ENCODE assay signal across 18 cellular contexts in genomic region chr4:137300776-137301175, GRCh38.
A peak's percentile ranks its signal among the peaks of the same experiment; 100 is the strongest.
DNase-seq lines count a peak whose midpoint lies in the region; ATAC-seq and TF ChIP-seq lines count a peak whose summit lies in the region.
"Had no signal": no experiment of that assay in that cellular context is flagged by ENCODE, and none has a peak within 500 bp of the region (broad histone marks: within the 10 kb centered on the region; RNA-seq: fewer than 3 reads in every experiment).

No MANE protein-coding gene starts in this region.

- H3K4me1 ChIP-seq in SK-N-SH (ENCODE audit: control insufficient read depth in 1 of 2, insufficient read depth in 2 of 2, low read depth in 1 of 2, low read length in 1 of 2) (no peaks in the 10 kb centered on the region), right cardiac atrium (ENCODE audit: control insufficient read depth, insufficient read depth, low read length) (no peaks in the 10 kb centered on the region), prostate gland (replicated peaks) (no peaks in the 10 kb centered on the region)

- POLR2A ChIA-PET in SK-N-SH (lab: Yijun Ruan, JAX) = no interaction called here
- POLR2A ChIA-PET in naive thymus-derived CD8-positive, alpha-beta T cell (lab: Charles Lee) = no interaction called here

- no peaks in the 10 kb centered on the region for H3K9me3 ChIP-seq in SK-N-SH
- H3K9me3 ChIP-seq in right cardiac atrium (ENCODE audit: control insufficient read depth, low read length) = no peaks in the 10 kb centered on the region
- H3K9me3 ChIP-seq in prostate gland = no peaks in the 10 kb centered on the region
- H3K9me3 ChIP-seq: HAP-1 had no signal

- H3K27me3 Mint-ChIP-seq in naive thymus-derived CD8-positive, alpha-beta T cell = no peaks in the 10 kb centered on the region
- H3K27me3 Mint-ChIP-seq in activated T-cell treated with anti-CD3 and anti-CD28 coated beads, Interleukin-2, amount 50 U/mL, for 24 hours = no peaks in the 10 kb centered on the region
- H3K27me3 Mint-ChIP-seq: IgD-negative memory B cell had no signal

- no peak for TF ChIP-seq POLR2A in prostate gland (IDR thresholded peaks at IDR 0.05)

- no peaks in the 10 kb centered on the region for H3K9me2 ChIP-seq in SK-N-SH

- no peaks in the 10 kb centered on the region for H3K4me1 Mint-ChIP-seq in naive thymus-derived CD8-positive, alpha-beta T cell
- H3K4me1 Mint-ChIP-seq in activated T-cell treated with anti-CD3 and anti-CD28 coated beads, Interleukin-2, amount 50 U/mL, for 24 hours (ENCODE audit: low read depth) = no peaks in the 10 kb centered on the region
- H3K4me1 Mint-ChIP-seq: IgD-negative memory B cell had no signal

- peaks cover 10% of the 10 kb centered on the region for H3F3A ChIP-seq in SK-N-SH (replicated peaks; ENCODE audit: insufficient read depth)

- peak overlapping the region; percentile 3; the same call in 1 of the 2 replicates for H2AFZ ChIP-seq in SK-N-SH (ENCODE audit: low read depth)

- no peak for TF ChIP-seq CTCF in SK-N-SH (IDR thresholded peaks at IDR 0.05)
- TF ChIP-seq CTCF in astrocyte of the spinal cord (IDR thresholded peaks at IDR 0.05; ENCODE audit: low read depth, low read length) = no peak
- no peak for TF ChIP-seq CTCF in fibroblast of the aortic adventitia (IDR thresholded peaks at IDR 0.05; ENCODE audit: insufficient read depth, low read length)
- TF ChIP-seq CTCF in prostate gland (IDR thresholded peaks at IDR 0.05) = no peak

- no peaks in the 10 kb centered on the region for H4K20me1 ChIP-seq in SK-N-SH (ENCODE audit: insufficient read depth)

- in situ Hi-C loops in astrocyte of the spinal cord (cut with HindIII; ENCODE audit: low sequenced_read_pairs) = no loop called here

- H3K27me3 ChIP-seq in SK-N-SH (ENCODE audit: insufficient read depth) (no peaks in the 10 kb centered on the region), right cardiac atrium (ENCODE audit: control insufficient read depth, insufficient read depth) (no peaks in the 10 kb centered on the region), prostate gland (replicated peaks; ENCODE audit: insufficient read depth) (no peaks in the 10 kb centered on the region)

- DNase-seq in SK-N-SH (no peak), astrocyte of the spinal cord (ENCODE audit: low read depth, low spot score) (peak; percentile 57), fibroblast of the aortic adventitia (ENCODE audit: low read depth) (peak; percentile 46), right cardiac atrium (no peak), prostate gland (ENCODE audit: low spot score) (no peak)
- DNase-seq in naive thymus-derived CD8-positive, alpha-beta T cell = no peak
- no peak for DNase-seq in activated T-cell treated with anti-CD3 and anti-CD28 coated beads, Interleukin-2, amount 50 U/mL, for 24 hours
- DNase-seq: 8988T, C1 segment of cervical spinal cord, COR-L47, NCI-H146, NCI-H2081 treated with DMSO at 0.1 percent for 48 hours, NCI-H345, NCI-H748 treated with DMSO at 0.1 percent for 48 hours had no signal

- H3K79me2 ChIP-seq in SK-N-SH (ENCODE audit: insufficient read depth) = no peaks in the 10 kb centered on the region

- TF ChIP-seq EP300 in SK-N-SH (IDR thresholded peaks at IDR 0.05; ENCODE audit: borderline replicate concordance in 1 of 2, low read depth in 1 of 2, low read length in 1 of 2) = no peak

- H3K36me3 Mint-ChIP-seq in naive thymus-derived CD8-positive, alpha-beta T cell = no peaks in the 10 kb centered on the region
- no peaks in the 10 kb centered on the region for H3K36me3 Mint-ChIP-seq in activated T-cell treated with anti-CD3 and anti-CD28 coated beads, Interleukin-2, amount 50 U/mL, for 24 hours (ENCODE audit: low read depth)
- H3K36me3 Mint-ChIP-seq: IgD-negative memory B cell had no signal

- intact Hi-C loops in right cardiac atrium (cut with DNase I) = no loop called here
- intact Hi-C loops in prostate gland (cut with DNase I) = no loop called here

- H3K9me3 Mint-ChIP-seq in naive thymus-derived CD8-positive, alpha-beta T cell = peaks cover 0 to 38% (median 4%) of the 10 kb centered on the region in 9 donors
- peaks cover 6% of the 10 kb centered on the region for H3K9me3 Mint-ChIP-seq in activated T-cell treated with anti-CD3 and anti-CD28 coated beads, Interleukin-2, amount 50 U/mL, for 24 hours

- ATAC-seq in SK-N-SH treated with all-trans-retinoic acid at 6 μM for 48 hours (no peak), right cardiac atrium (no peak)
- ATAC-seq in naive thymus-derived CD8-positive, alpha-beta T cell = no peak
- ATAC-seq: GM12878 had no signal

- no peak overlapping the region for H3K4me2 ChIP-seq in SK-N-SH

- H3K36me3 ChIP-seq in SK-N-SH (replicated peaks in 1 of 2; ENCODE audit: control insufficient read depth in 1 of 2, insufficient read depth in 2 of 2, low read length in 1 of 2) = no peaks in the 10 kb centered on the region
- no peaks in the 10 kb centered on the region for H3K36me3 ChIP-seq in prostate gland
- H3K36me3 ChIP-seq: HAP-1 had no signal

- TF ChIP-seq RAD21 in SK-N-SH (IDR thresholded peaks at IDR 0.05; ENCODE audit: low read length) = no peak

- H3K4me3 ChIP-seq in SK-N-SH (ENCODE audit: low read depth in 2 of 2, low read length in 1 of 2) (no peak overlapping the region), astrocyte of the spinal cord (ENCODE audit: low read depth, low read length) (no peak overlapping the region), fibroblast of the aortic adventitia (ENCODE audit: low read depth, low read length) (no peak overlapping the region), right cardiac atrium (ENCODE audit: low read length) (no peak overlapping the region), prostate gland (no peak overlapping the region)
- H3K4me3 ChIP-seq: GM12878, HAP-1 had no signal

- H3K27ac ChIP-seq in SK-N-SH (ENCODE audit: low read depth in 2 of 2, low read length in 1 of 2) (peak overlapping the region in 1 of 2 experiments; percentile 45; a peak in 2 of 4 replicates), right cardiac atrium (ENCODE audit: low read length) (no peak overlapping the region), prostate gland (no peak overlapping the region)

- no peak overlapping the region for H3K4me3 Mint-ChIP-seq in naive thymus-derived CD8-positive, alpha-beta T cell
- no peak overlapping the region for H3K4me3 Mint-ChIP-seq in activated T-cell treated with anti-CD3 and anti-CD28 coated beads, Interleukin-2, amount 50 U/mL, for 24 hours
- H3K4me3 Mint-ChIP-seq: IgD-negative memory B cell had no signal

- CTCF ChIA-PET in SK-N-SH (lab: Yijun Ruan, JAX) = no interaction called here

- H3K9ac ChIP-seq in SK-N-SH = no peak overlapping the region

- no peak overlapping the region for H3K27ac Mint-ChIP-seq in naive thymus-derived CD8-positive, alpha-beta T cell
- H3K27ac Mint-ChIP-seq in activated T-cell treated with anti-CD3 and anti-CD28 coated beads, Interleukin-2, amount 50 U/mL, for 24 hours = no peak overlapping the region
- H3K27ac Mint-ChIP-seq: IgD-negative memory B cell had no signal

TF ChIP-seq in SK-N-SH, 30 proteins besides CTCF, POLR2A, EP300 and RAD21 (continues in another document):
- TF ChIP-seq GATA2 (CRISPR knock-in tag; IDR thresholded peaks at IDR 0.05) (no peak), IRF3 (IDR thresholded peaks at IDR 0.05; ENCODE audit: low read depth, low read length) (no peak), ELF1 (IDR thresholded peaks at IDR 0.05) (no peak), EZH2phosphoT487 (IDR thresholded peaks at IDR 0.05; ENCODE audit: borderline replicate concordance, low read depth) (no peak), USF2 (IDR thresholded peaks at IDR 0.05; ENCODE audit: borderline replicate concordance, low read depth, low read length) (no peak), MEF2A (IDR thresholded peaks at IDR 0.05; ENCODE audit: borderline replicate concordance, low read depth) (no peak)

TF ChIP-seq in SK-N-SH treated with all-trans-retinoic acid at 6 μM for 48 hours, 23 proteins besides CTCF, POLR2A, EP300 and RAD21:
- TF ChIP-seq SNAI2 (CRISPR knock-in tag; IDR thresholded peaks at IDR 0.05) (no peak), RARB (CRISPR knock-in tag; IDR thresholded peaks at IDR 0.05) (no peak), TSHZ2 (CRISPR knock-in tag; IDR thresholded peaks at IDR 0.05) (no peak)

Comparison
In these comparisons a context has a peak if more than half of its experiments do, and no peak if none do; other contexts are left out.
1. DNase-seq: peak in astrocyte of the spinal cord (single experiment) and fibroblast of the aortic adventitia (single experiment); none in SK-N-SH (single experiment), naive thymus-derived CD8-positive, alpha-beta T cell (0 of 10), right cardiac atrium (0 of 3), prostate gland (single experiment) and activated T-cell treated with anti-CD3 and anti-CD28 coated beads, Interleukin-2, amount 50 U/mL, for 24 hours (single experiment).